1 cellular context compared by ENCODE assay signal in genomic region chr14:90383126-90383730, GRCh38.
TF ChIP-seq lines count a peak whose summit lies in the region.

No MANE protein-coding gene starts in this region.

TF ChIP-seq in HepG2, 621 proteins besides CTCF, POLR2A, EP300 and RAD21 (continued from another document and continues in another):
- TF ChIP-seq ZNF318 (CRISPR knock-in tag; IDR thresholded peaks at IDR 0.05) (0 out of 2 replicates have a peak, but pooled peaks have one; percentile 6), GATAD1 (CRISPR knock-in tag; IDR thresholded peaks at IDR 0.05) (peak; percentile 85), ZNF292 (CRISPR knock-in tag; IDR thresholded peaks at IDR 0.05; ENCODE audit: borderline replicate concordance, low read depth) (peak; percentile 73), THAP9 (CRISPR knock-in tag; IDR thresholded peaks at IDR 0.05; ENCODE audit: borderline replicate concordance) (peak; percentile 93; the same call in 1 of the 2 replicates), FOXA3 (CRISPR knock-in tag; IDR thresholded peaks at IDR 0.05) (peak; percentile 57), ZNF703 (CRISPR knock-in tag; IDR thresholded peaks at IDR 0.05; ENCODE audit: borderline replicate concordance) (peak; percentile 25; the same call in 1 of the 2 replicates), HNF1A (IDR thresholded peaks at IDR 0.05; ENCODE audit: low read depth) (0 out of 2 replicates have a peak, but pooled peaks have one; percentile 59), HNF1A (CRISPR knock-in tag; IDR thresholded peaks at IDR 0.05; ENCODE audit: borderline replicate concordance) (peak; percentile 52; the same call in 1 of the 2 replicates), FOXK2 (IDR thresholded peaks at IDR 0.05) (no peak), ZFP36L1 (CRISPR knock-in tag; IDR thresholded peaks at IDR 0.05) (no peak), EEA1 (CRISPR knock-in tag; IDR thresholded peaks at IDR 0.05; ENCODE audit: borderline replicate concordance) (no peak), NR3C1 (CRISPR knock-in tag; IDR thresholded peaks at IDR 0.05) (no peak), PATZ1 (CRISPR knock-in tag; IDR thresholded peaks at IDR 0.05) (peak; percentile 83), SOX13 (IDR thresholded peaks at IDR 0.05) (no peak), SOX13 (CRISPR knock-in tag; conservative IDR thresholded peaks at IDR 0.05 in 1 of 2, IDR thresholded peaks at IDR 0.05 in 1 of 2) (peak in 1 of 2 experiments; percentile 62; a peak in 2 of 4 replicates), NAIF1 (CRISPR knock-in tag; IDR thresholded peaks at IDR 0.05; ENCODE audit: borderline replicate concordance) (peak; percentile 95), ZNF746 (CRISPR knock-in tag; IDR thresholded peaks at IDR 0.05) (peak; percentile 47; the same call in 1 of the 2 replicates), SP140L (CRISPR knock-in tag; IDR thresholded peaks at IDR 0.05; ENCODE audit: borderline replicate concordance) (no peak), PAWR (CRISPR knock-in tag; IDR thresholded peaks at IDR 0.05; ENCODE audit: borderline replicate concordance) (no peak), ISX (CRISPR knock-in tag; conservative IDR thresholded peaks at IDR 0.05) (no peak), CHD4 (IDR thresholded peaks at IDR 0.05; ENCODE audit: borderline replicate concordance, low read length) (no peak), ZNF180 (CRISPR knock-in tag; IDR thresholded peaks at IDR 0.05; ENCODE audit: borderline replicate concordance, low read depth) (0 out of 2 replicates have a peak, but pooled peaks have one; percentile 11), FOXM1 (CRISPR knock-in tag; IDR thresholded peaks at IDR 0.05) (peak; percentile 41; the same call in 1 of the 2 replicates), ZNF768 (CRISPR knock-in tag; IDR thresholded peaks at IDR 0.05) (peak; percentile 71), SCMH1 (CRISPR knock-in tag; IDR thresholded peaks at IDR 0.05; ENCODE audit: borderline replicate concordance) (no peak), SMAD9 (CRISPR knock-in tag; IDR thresholded peaks at IDR 0.05) (no peak), ZNF678 (CRISPR knock-in tag; IDR thresholded peaks at IDR 0.05) (0 out of 2 replicates have a peak, but pooled peaks have one; percentile 63), GTF3A (CRISPR knock-in tag; conservative IDR thresholded peaks at IDR 0.05) (0 out of 2 replicates have a peak, but pooled peaks have one; percentile 44), E2F1 (CRISPR knock-in tag; IDR thresholded peaks at IDR 0.05) (peak; percentile 53), ELF3 (CRISPR knock-in tag; IDR thresholded peaks at IDR 0.05) (peak; percentile 86; the same call in 1 of the 2 replicates), TRIM22 (IDR thresholded peaks at IDR 0.05) (no peak), ZXDC (CRISPR knock-in tag; IDR thresholded peaks at IDR 0.05) (no peak), ZNF629 (CRISPR knock-in tag; conservative IDR thresholded peaks at IDR 0.05) (no peak; the same call in 1 of the 2 replicates), RBFOX2 (IDR thresholded peaks at IDR 0.05; ENCODE audit: low read depth, low read length) (peak; percentile 90), RORA (CRISPR knock-in tag; IDR thresholded peaks at IDR 0.05) (no peak), TBP (CRISPR knock-in tag; IDR thresholded peaks at IDR 0.05) (no peak)
